8 cellular contexts compared by ENCODE assay signal in genomic region chr3:39177708-39178332, GRCh38. TPM values are rescaled to one million over a fixed set of nuclear protein-coding genes. Genes with fewer than 3 reads are reported as not detected.
A peak's percentile ranks its signal among the peaks of the same experiment; 100 is the strongest.
DNase-seq lines count a peak whose midpoint lies in the region; ATAC-seq and TF ChIP-seq lines count a peak whose summit lies in the region.

No MANE protein-coding gene starts in this region.

- H3K27me3 ChIP-seq in RWPE2 (ENCODE audit: insufficient read depth, poor library complexity, severe bottlenecking), result no peaks in the 10 kb centered on the region

- in situ Hi-C loops in GM13976 (cut with MboI; ENCODE audit: low sequenced_read_pairs, unreplicated experiment), result no loop called here

- peak overlapping the region; percentile 68 for H3K27ac ChIP-seq in RWPE2 (ENCODE audit: poor library complexity, severe bottlenecking)

- peak; percentile 54 for ATAC-seq in RWPE2 (ENCODE audit: low read depth)
- peak; percentile 79 to 84 for ATAC-seq in natural killer cell treated with Interleukin-12 subunit alpha and Interleukin-12 subunit beta and Interleukin-15 and Interleukin-18, amount 100 ng/mL, for 72 hours
- ATAC-seq in stimulated activated naive B cell treated with anti-CD40 and anti-IgM and Interleukin-4, amounts not matched to agents 10 μg/mL and 1 μg/mL and 100 μg/mL, for 72 hours (replicated peaks), result peak; percentile 60 to 63
- ATAC-seq in HG03521 (IDR thresholded peaks at IDR 0.05; ENCODE audit: unreplicated experiment), result no peak

- H3K4me1 Mint-ChIP-seq in natural killer cell treated with Interleukin-12 subunit alpha and Interleukin-12 subunit beta and Interleukin-15 and Interleukin-18, amount 100 ng/mL, for 72 hours (ENCODE audit: low read depth in 2 of 2), result peaks cover 48 to 53% of the 10 kb centered on the region in 2 donors
- H3K4me1 Mint-ChIP-seq in stimulated activated naive B cell treated with anti-CD40 and anti-IgM and Interleukin-4, amounts not matched to agents 10 μg/mL and 1 μg/mL and 100 μg/mL, for 72 hours, result peaks cover 24 to 28% of the 10 kb centered on the region in 2 donors

- no peaks in the 10 kb centered on the region for H3K36me3 ChIP-seq in RWPE2 (ENCODE audit: low read depth)

- peak; percentile 78 for DNase-seq in GM13976 (ENCODE audit: low spot score)
- peak; percentile 82 for DNase-seq in HT1080 (ENCODE audit: low read depth)
- peak; percentile 73 for DNase-seq in RWPE2 (ENCODE audit: low spot score)
- peak; percentile 89 for DNase-seq in activated effector memory CD4-positive, alpha-beta T cell treated with anti-CD3 and anti-CD28 coated beads, Interleukin-2, amount 50 U/mL, for 16 hours
- DNase-seq in fibroblast of the conjunctiva (ENCODE audit: low read depth), result peak; percentile 88
- DNase-seq in natural killer cell treated with Interleukin-12 subunit alpha and Interleukin-12 subunit beta and Interleukin-15 and Interleukin-18, amount 100 ng/mL, for 72 hours (ENCODE audit: low spot score), result peak; percentile 83
- peak; percentile 53 for DNase-seq in stimulated activated naive B cell treated with anti-CD40 and anti-IgM and Interleukin-4, amounts not matched to agents 10 μg/mL and 1 μg/mL and 100 μg/mL, for 72 hours

- peaks cover 0 to 3% of the 10 kb centered on the region in 2 donors for H3K27me3 Mint-ChIP-seq in natural killer cell treated with Interleukin-12 subunit alpha and Interleukin-12 subunit beta and Interleukin-15 and Interleukin-18, amount 100 ng/mL, for 72 hours
- H3K27me3 Mint-ChIP-seq in stimulated activated naive B cell treated with anti-CD40 and anti-IgM and Interleukin-4, amounts not matched to agents 10 μg/mL and 1 μg/mL and 100 μg/mL, for 72 hours, result no peaks in the 10 kb centered on the region

- H3K36me3 Mint-ChIP-seq in natural killer cell treated with Interleukin-12 subunit alpha and Interleukin-12 subunit beta and Interleukin-15 and Interleukin-18, amount 100 ng/mL, for 72 hours, result no peaks in the 10 kb centered on the region
- H3K36me3 Mint-ChIP-seq in stimulated activated naive B cell treated with anti-CD40 and anti-IgM and Interleukin-4, amounts not matched to agents 10 μg/mL and 1 μg/mL and 100 μg/mL, for 72 hours, result no peaks in the 10 kb centered on the region

- peak overlapping the region; percentile 35 for H3K4me3 ChIP-seq in RWPE2 (ENCODE audit: severe bottlenecking)

- no peaks in the 10 kb centered on the region for H3K9me3 Mint-ChIP-seq in natural killer cell treated with Interleukin-12 subunit alpha and Interleukin-12 subunit beta and Interleukin-15 and Interleukin-18, amount 100 ng/mL, for 72 hours
- no peaks in the 10 kb centered on the region for H3K9me3 Mint-ChIP-seq in stimulated activated naive B cell treated with anti-CD40 and anti-IgM and Interleukin-4, amounts not matched to agents 10 μg/mL and 1 μg/mL and 100 μg/mL, for 72 hours

- H3K9me3 ChIP-seq in RWPE2 (ENCODE audit: severe bottlenecking), result no peaks in the 10 kb centered on the region

- H3K27ac Mint-ChIP-seq in natural killer cell treated with Interleukin-12 subunit alpha and Interleukin-12 subunit beta and Interleukin-15 and Interleukin-18, amount 100 ng/mL, for 72 hours, result peak overlapping the region; percentile 63 to 69
- H3K27ac Mint-ChIP-seq in stimulated activated naive B cell treated with anti-CD40 and anti-IgM and Interleukin-4, amounts not matched to agents 10 μg/mL and 1 μg/mL and 100 μg/mL, for 72 hours, result peak overlapping the region; percentile 83

- H3K4me3 Mint-ChIP-seq in natural killer cell treated with Interleukin-12 subunit alpha and Interleukin-12 subunit beta and Interleukin-15 and Interleukin-18, amount 100 ng/mL, for 72 hours, result peak overlapping the region; percentile 74
- H3K4me3 Mint-ChIP-seq in stimulated activated naive B cell treated with anti-CD40 and anti-IgM and Interleukin-4, amounts not matched to agents 10 μg/mL and 1 μg/mL and 100 μg/mL, for 72 hours, result peak overlapping the region; percentile 71 to 74

- H3K4me1 ChIP-seq in RWPE2 (ENCODE audit: insufficient read depth, poor library complexity, severe bottlenecking), result peaks cover 28% of the 10 kb centered on the region

- TF ChIP-seq CTCF in GM13976 (IDR thresholded peaks at IDR 0.05; ENCODE audit: borderline replicate concordance, control extremely low read depth, extremely low read depth, insufficient read depth, missing control alignments) (no peak), RWPE2 (IDR thresholded peaks at IDR 0.05; ENCODE audit: poor library complexity, severe bottlenecking) (no peak)

RNA-seq across cellular contexts. Expression of gene XIRP1, which starts 14.6 kb away (rescaled TPM):
- total RNA-seq in HT1080 (2014; rRNA removed; shearing (Covaris generic)), result not detected in 2 replicates
- polyA plus RNA-seq in HT1080 (2015; cell fraction: cytosol; rRNA removed), result not detected in 2 replicates
- 0.02 and 0.10 TPM in 2 replicates for polyA plus RNA-seq in HT1080 (2015; cell fraction: nucleus; rRNA removed)
- total RNA-seq in natural killer cell treated with Interleukin-12 subunit alpha and Interleukin-12 subunit beta and Interleukin-15 and Interleukin-18, amount 100 ng/mL, for 72 hours, result under 1 TPM; 0.22 to 0.43 TPM

RNA-seq across cellular contexts. Expression of gene CSRNP1, which starts 24.4 kb away (rescaled TPM):
- total RNA-seq in HT1080 (2014; rRNA removed; shearing (Covaris generic)), result 12.5 and 18.1 TPM in 2 replicates
- 14.6 and 15.8 TPM in 2 replicates for polyA plus RNA-seq in HT1080 (2015; cell fraction: cytosol; rRNA removed)
- 21.5 and 22.7 TPM in 2 replicates for polyA plus RNA-seq in HT1080 (2015; cell fraction: nucleus; rRNA removed)
- 10 to 100 TPM; 10.8 to 18.4 TPM for total RNA-seq in natural killer cell treated with Interleukin-12 subunit alpha and Interleukin-12 subunit beta and Interleukin-15 and Interleukin-18, amount 100 ng/mL, for 72 hours
